ENCODE assay signal across 2 cellular contexts in the genomic region with DNA sequence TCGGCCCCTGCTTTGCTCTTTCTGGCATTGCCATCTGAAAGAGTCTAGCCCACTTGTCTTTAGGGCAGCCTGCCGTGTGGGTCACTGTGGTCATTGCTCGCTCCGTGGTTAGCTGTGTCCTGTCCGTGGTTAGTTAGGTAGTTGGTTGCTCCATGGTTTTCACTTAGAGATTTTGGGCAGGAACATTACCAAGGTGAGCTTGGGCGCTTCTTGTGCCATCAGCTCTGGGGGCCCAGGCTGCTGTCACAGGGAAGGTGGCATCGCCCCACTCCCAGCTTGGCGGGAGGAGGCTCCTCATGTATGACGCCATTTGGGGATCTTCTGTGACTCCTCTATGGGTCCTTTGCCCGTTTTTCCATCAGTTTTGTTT.
TF ChIP-seq lines count a peak whose summit lies in the region.

No MANE protein-coding gene starts in this region.

TF ChIP-seq in A549, 52 proteins besides CTCF, POLR2A, EP300 and RAD21 (continued from another document):
- TF ChIP-seq, protein P1, sequence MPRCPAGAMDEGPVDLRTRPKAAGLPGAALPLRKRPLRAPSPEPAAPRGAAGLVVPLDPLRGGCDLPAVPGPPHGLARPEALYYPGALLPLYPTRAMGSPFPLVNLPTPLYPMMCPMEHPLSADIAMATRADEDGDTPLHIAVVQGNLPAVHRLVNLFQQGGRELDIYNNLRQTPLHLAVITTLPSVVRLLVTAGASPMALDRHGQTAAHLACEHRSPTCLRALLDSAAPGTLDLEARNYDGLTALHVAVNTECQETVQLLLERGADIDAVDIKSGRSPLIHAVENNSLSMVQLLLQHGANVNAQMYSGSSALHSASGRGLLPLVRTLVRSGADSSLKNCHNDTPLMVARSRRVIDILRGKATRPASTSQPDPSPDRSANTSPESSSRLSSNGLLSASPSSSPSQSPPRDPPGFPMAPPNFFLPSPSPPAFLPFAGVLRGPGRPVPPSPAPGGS (IDR thresholded peaks at IDR 0.05), result no peak
- TF ChIP-seq, protein P2, sequence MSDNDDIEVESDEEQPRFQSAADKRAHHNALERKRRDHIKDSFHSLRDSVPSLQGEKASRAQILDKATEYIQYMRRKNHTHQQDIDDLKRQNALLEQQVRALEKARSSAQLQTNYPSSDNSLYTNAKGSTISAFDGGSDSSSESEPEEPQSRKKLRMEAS (IDR thresholded peaks at IDR 0.05), result 0 out of 2 replicates have a peak, but pooled peaks have one; percentile 14

TF ChIP-seq in SK-N-SH, 30 proteins besides CTCF, POLR2A, EP300 and RAD21 (continued from another document):
- TF ChIP-seq, protein P3, sequence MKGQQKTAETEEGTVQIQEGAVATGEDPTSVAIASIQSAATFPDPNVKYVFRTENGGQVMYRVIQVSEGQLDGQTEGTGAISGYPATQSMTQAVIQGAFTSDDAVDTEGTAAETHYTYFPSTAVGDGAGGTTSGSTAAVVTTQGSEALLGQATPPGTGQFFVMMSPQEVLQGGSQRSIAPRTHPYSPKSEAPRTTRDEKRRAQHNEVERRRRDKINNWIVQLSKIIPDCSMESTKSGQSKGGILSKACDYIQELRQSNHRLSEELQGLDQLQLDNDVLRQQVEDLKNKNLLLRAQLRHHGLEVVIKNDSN (IDR thresholded peaks at IDR 0.05; ENCODE audit: borderline replicate concordance, low read depth), result no peak
- TF ChIP-seq JUND (IDR thresholded peaks at IDR 0.05) (no peak), TAF1 (IDR thresholded peaks at IDR 0.05; ENCODE audit: borderline replicate concordance, low read depth, low read length) (no peak), POLR2AphosphoS5 (IDR thresholded peaks at IDR 0.05; ENCODE audit: low read depth, low read length) (no peak), SIN3A (IDR thresholded peaks at IDR 0.05; ENCODE audit: borderline replicate concordance, low read depth, low read length) (no peak), TEAD4 (IDR thresholded peaks at IDR 0.05; ENCODE audit: borderline replicate concordance, insufficient read depth) (no peak), RXRA (IDR thresholded peaks at IDR 0.05; ENCODE audit: borderline replicate concordance, low read depth) (no peak), SMC3 (IDR thresholded peaks at IDR 0.05; ENCODE audit: low read depth, low read length) (no peak), GABPA (IDR thresholded peaks at IDR 0.05; ENCODE audit: low read depth) (no peak)
- TF ChIP-seq, protein P2 (IDR thresholded peaks at IDR 0.05; ENCODE audit: low read depth), result no peak
- TF ChIP-seq, protein P4, sequence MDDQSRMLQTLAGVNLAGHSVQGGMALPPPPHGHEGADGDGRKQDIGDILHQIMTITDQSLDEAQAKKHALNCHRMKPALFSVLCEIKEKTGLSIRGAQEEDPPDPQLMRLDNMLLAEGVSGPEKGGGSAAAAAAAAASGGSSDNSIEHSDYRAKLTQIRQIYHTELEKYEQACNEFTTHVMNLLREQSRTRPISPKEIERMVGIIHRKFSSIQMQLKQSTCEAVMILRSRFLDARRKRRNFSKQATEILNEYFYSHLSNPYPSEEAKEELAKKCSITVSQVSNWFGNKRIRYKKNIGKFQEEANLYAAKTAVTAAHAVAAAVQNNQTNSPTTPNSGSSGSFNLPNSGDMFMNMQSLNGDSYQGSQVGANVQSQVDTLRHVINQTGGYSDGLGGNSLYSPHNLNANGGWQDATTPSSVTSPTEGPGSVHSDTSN (IDR thresholded peaks at IDR 0.05), result no peak
